8 cellular contexts compared by ENCODE assay signal in genomic region chr15:67840747-67841634, GRCh38. TPM values are rescaled to one million over a fixed set of nuclear protein-coding genes. Genes with fewer than 3 reads are reported as not detected.
DNase-seq lines count a peak whose midpoint lies in the region; ATAC-seq and TF ChIP-seq lines count a peak whose summit lies in the region.

No MANE protein-coding gene starts in this region.

- no peaks in the 10 kb centered on the region for H3K9me3 Mint-ChIP-seq in activated T-cell treated with anti-CD3 and anti-CD28 coated beads, Interleukin-2, amount 50 U/mL, for 72 hours

- H3K4me1 ChIP-seq in left ventricle myocardium inferior (peaks cover 33% of the 10 kb centered on the region), psoas muscle (peaks cover 14% of the 10 kb centered on the region)

- H3K9me3 ChIP-seq in left ventricle myocardium inferior (replicated peaks), result no peaks in the 10 kb centered on the region
- H3K9me3 ChIP-seq in psoas muscle, result no peaks in the 10 kb centered on the region

- no peak for ATAC-seq in activated T-cell treated with anti-CD3 and anti-CD28 coated beads, Interleukin-2, amount 50 U/mL, for 72 hours (replicated peaks in 1 of 2)
- ATAC-seq in psoas muscle, result peak in 2 of 4 donors; percentile 9 to 22
- no peak for ATAC-seq in GM18873 (IDR thresholded peaks at IDR 0.05; ENCODE audit: low FRiP score, unreplicated experiment)

- H3K36me3 ChIP-seq in left ventricle myocardium inferior (no peaks in the 10 kb centered on the region), psoas muscle (ENCODE audit: insufficient read depth in 1 of 2, low read depth in 1 of 2) (no peaks in the 10 kb centered on the region)

- peak overlapping the region; percentile 99 for H3K27ac Mint-ChIP-seq in activated T-cell treated with anti-CD3 and anti-CD28 coated beads, Interleukin-2, amount 50 U/mL, for 72 hours

- peaks cover 31% of the 10 kb centered on the region for H3K4me1 Mint-ChIP-seq in activated T-cell treated with anti-CD3 and anti-CD28 coated beads, Interleukin-2, amount 50 U/mL, for 72 hours (ENCODE audit: low read depth)

- H3K4me3 ChIP-seq in LNCaP clone FGC (ENCODE audit: low read depth, low read length), result peak overlapping the region; percentile 88
- H3K4me3 ChIP-seq in left ventricle myocardium inferior, result peak overlapping the region; percentile 89
- H3K4me3 ChIP-seq in psoas muscle, result peak overlapping the region; percentile 83

- H3K27me3 Mint-ChIP-seq in activated T-cell treated with anti-CD3 and anti-CD28 coated beads, Interleukin-2, amount 50 U/mL, for 72 hours (ENCODE audit: low read depth), result peaks cover 11% of the 10 kb centered on the region

- H3K4me3 Mint-ChIP-seq in activated T-cell treated with anti-CD3 and anti-CD28 coated beads, Interleukin-2, amount 50 U/mL, for 72 hours, result peak overlapping the region; percentile 86 to 99

- WGBS in psoas muscle, 3 donors, result 7 to 11% (median 10%) methylated on average over 19 to 20 of the region's 20 CpGs

- intact Hi-C loops in left ventricle myocardium inferior (cut with micrococcal nuclease), result no loop called here
- intact Hi-C loops in psoas muscle (cut with DNase I), result no loop called here

- in situ Hi-C loops in ACHN (cut with HindIII; ENCODE audit: low pct_ligation_motif_present, low pct_unique_long_range_greater_than_20kb, low sequenced_read_pairs), result no loop called here

- peak; percentile 26 for DNase-seq in GDM1 (lab: John Stamatoyannopoulos, UW)
- DNase-seq in LNCaP clone FGC (ENCODE audit: low read depth), result no peak
- peak in 1 of 2 donors; percentile 14 for DNase-seq in activated T-cell treated with anti-CD3 and anti-CD28 coated beads, Interleukin-2, amount 50 U/mL, for 72 hours
- DNase-seq in left ventricle myocardium inferior, result no peak
- DNase-seq in psoas muscle, result no peak
- DNase-seq in foreskin melanocyte, result no peak
- no peak for DNase-seq in ACHN

- H3K27me3 ChIP-seq in left ventricle myocardium inferior (ENCODE audit: low read depth) (peaks cover 2% of the 10 kb centered on the region), psoas muscle (ENCODE audit: insufficient read depth in 3 of 3, low read length in 2 of 3) (no peaks in the 10 kb centered on the region)

- H3K27ac ChIP-seq in left ventricle myocardium inferior (replicated peaks) (peak overlapping the region; percentile 98), psoas muscle (peak overlapping the region; percentile 94)

- H3K36me3 Mint-ChIP-seq in activated T-cell treated with anti-CD3 and anti-CD28 coated beads, Interleukin-2, amount 50 U/mL, for 72 hours (ENCODE audit: insufficient read depth in 2 of 2), result peaks cover 0 to 3% of the 10 kb centered on the region in 2 donors

- TF ChIP-seq CTCF in LNCaP clone FGC (IDR thresholded peaks at IDR 0.05; ENCODE audit: control insufficient read depth, extremely low read depth, insufficient read depth) (no peak), left ventricle myocardium inferior (IDR thresholded peaks at IDR 0.05; ENCODE audit: borderline replicate concordance) (no peak), psoas muscle (IDR thresholded peaks at IDR 0.05) (no peak)

RNA-seq across cellular contexts. Expression of gene RNU6-1, which starts 1.1 kb away (rescaled TPM):
- total RNA-seq in activated T-cell treated with anti-CD3 and anti-CD28 coated beads, Interleukin-2, amount 50 U/mL, for 72 hours, result not detected
- not detected for total RNA-seq in left ventricle myocardium inferior
- total RNA-seq in psoas muscle, result not detected
- polyA plus RNA-seq in psoas muscle, result not detected

RNA-seq across cellular contexts. Expression of gene SKOR1, which starts 15.7 kb away (rescaled TPM):
- under 1 TPM; 0.31 to 0.95 TPM for total RNA-seq in activated T-cell treated with anti-CD3 and anti-CD28 coated beads, Interleukin-2, amount 50 U/mL, for 72 hours
- 0.22 TPM for total RNA-seq in left ventricle myocardium inferior
- under 1 TPM; 0.13 to 0.48 (median 0.29) TPM for total RNA-seq in psoas muscle
- polyA plus RNA-seq in psoas muscle, result under 1 TPM; 0.06 to 0.07 (median 0.06) TPM
